24 cellular contexts compared by ENCODE assay signal in genomic region chr3:190004656-190005055, GRCh38.
DNase-seq lines count a peak whose midpoint lies in the region; ATAC-seq and TF ChIP-seq lines count a peak whose summit lies in the region.
"Had no signal": no experiment of that assay in that cellular context is flagged by ENCODE, and none has a peak within 500 bp of the region (broad histone marks: within the 10 kb centered on the region; RNA-seq: fewer than 3 reads in every experiment).

No MANE protein-coding gene starts in this region.

- no peak overlapping the region for H3K18ac ChIP-seq in mesenchymal stem cell (ENCODE audit: low read depth in 1 of 2, low read length in 2 of 2)

- no peaks in the 10 kb centered on the region for H3K9me3 Mint-ChIP-seq in CD4-positive, alpha-beta memory T cell
- H3K9me3 Mint-ChIP-seq: CD4-positive, CD25-positive, alpha-beta regulatory T cell; IgD-negative memory B cell had no signal

- H3K4me3 ChIP-seq in cardiac muscle cell = no peak overlapping the region
- no peak overlapping the region for H3K4me3 ChIP-seq in right cardiac atrium (ENCODE audit: low read length)
- no peak overlapping the region for H3K4me3 ChIP-seq in RWPE2 (ENCODE audit: severe bottlenecking)
- H3K4me3 ChIP-seq in mesenchymal stem cell (ENCODE audit: insufficient read depth in 1 of 2, low read depth in 1 of 2, low read length in 2 of 2) = no peak overlapping the region
- H3K4me3 ChIP-seq in prostate gland = no peak overlapping the region
- no peak overlapping the region for H3K4me3 ChIP-seq in CD4-positive, alpha-beta memory T cell (ENCODE audit: low read length in 2 of 2)
- H3K4me3 ChIP-seq: GM23248, HAP-1 had no signal

- H3K4me2 ChIP-seq in mesenchymal stem cell (ENCODE audit: low read length, poor library complexity, severe bottlenecking) = no peak overlapping the region
- H3K4me2 ChIP-seq: SK-N-SH had no signal

- H3K9me3 ChIP-seq in cardiac muscle cell (ENCODE audit: low read depth) (no peaks in the 10 kb centered on the region), right cardiac atrium (ENCODE audit: control insufficient read depth, low read length) (no peaks in the 10 kb centered on the region), RWPE2 (ENCODE audit: severe bottlenecking) (no peaks in the 10 kb centered on the region), mesenchymal stem cell (ENCODE audit: control insufficient read depth, low read length) (no peaks in the 10 kb centered on the region), prostate gland (no peaks in the 10 kb centered on the region)
- H3K9me3 ChIP-seq in CD4-positive, alpha-beta memory T cell (ENCODE audit: control insufficient read depth in 1 of 2, low read length in 2 of 2) = no peaks in the 10 kb centered on the region
- H3K9me3 ChIP-seq: HAP-1, SK-N-SH had no signal

- TF ChIP-seq POLR2A in prostate gland (IDR thresholded peaks at IDR 0.05) = no peak

- H3K27me3 ChIP-seq in cardiac muscle cell = no peaks in the 10 kb centered on the region
- H3K27me3 ChIP-seq in right cardiac atrium (ENCODE audit: control insufficient read depth, insufficient read depth) = no peaks in the 10 kb centered on the region
- H3K27me3 ChIP-seq in RWPE2 (ENCODE audit: insufficient read depth, poor library complexity, severe bottlenecking) = no peaks in the 10 kb centered on the region
- peaks cover 0 to 7% of the 10 kb centered on the region in 2 experiments for H3K27me3 ChIP-seq in mesenchymal stem cell (ENCODE audit: control insufficient read depth in 1 of 2, insufficient read depth in 1 of 2, low read length in 2 of 2)
- H3K27me3 ChIP-seq in prostate gland (replicated peaks; ENCODE audit: insufficient read depth) = no peaks in the 10 kb centered on the region
- H3K27me3 ChIP-seq in CD4-positive, alpha-beta memory T cell (ENCODE audit: insufficient read depth, low read length) = no peaks in the 10 kb centered on the region

- no peak overlapping the region for H3K9ac ChIP-seq in mesenchymal stem cell (ENCODE audit: low read length)
- H3K9ac ChIP-seq: GM23248, SK-N-SH had no signal

- no peak overlapping the region for H2BK120ac ChIP-seq in mesenchymal stem cell (ENCODE audit: low read depth, low read length)

- DNase-seq in cardiac muscle cell (ENCODE audit: low read depth in 1 of 2, low spot score in 1 of 2) = no peak
- no peak for DNase-seq in right cardiac atrium
- DNase-seq in RWPE2 (ENCODE audit: low spot score) = no peak
- DNase-seq in mesenchymal stem cell = no peak
- no peak for DNase-seq in prostate gland (ENCODE audit: low spot score)
- DNase-seq in NCI-H2227 treated with DMSO at 0.1 percent for 48 hours (lab: John Stamatoyannopoulos, UW) = no peak
- no peak for DNase-seq in CD4-positive, alpha-beta memory T cell
- DNase-seq: 8988T; CD4-positive, CD25-positive, alpha-beta regulatory T cell; COR-L47; DMS 273 treated with DMSO at 0.1 percent for 48 hours; DND-41; GM23248; MV-4-11; NCI-H1105 treated with DMSO at 0.1 percent for 48 hours; NCI-H2029 treated with DMSO at 0.1 percent for 48 hours; NCI-H2171 treated with DMSO at 0.1 percent for 48 hours; NCI-H446; NCI-H526; OCI-M1; SHP77 treated with DMSO at 0.1 percent for 48 hours; SK-N-SH had no signal

- no peak overlapping the region for H2AK5ac ChIP-seq in mesenchymal stem cell (ENCODE audit: low read length, severe bottlenecking)

- 80% methylated on average over 5 of the region's 5 CpGs for WGBS in right cardiac atrium
- WGBS in mesenchymal stem cell = 68% methylated on average over 2 of the region's 5 CpGs
- 85% methylated on average over 5 of the region's 5 CpGs for WGBS in prostate gland

- H3K79me1 ChIP-seq in mesenchymal stem cell (replicated peaks; ENCODE audit: low read length, poor library complexity, severe bottlenecking) = peaks cover 7% of the 10 kb centered on the region

- no peak overlapping the region for H2AFZ ChIP-seq in mesenchymal stem cell (ENCODE audit: low read depth, low read length)
- H2AFZ ChIP-seq: GM23248 had no signal

- no peak overlapping the region for H3K27ac Mint-ChIP-seq in CD4-positive, alpha-beta memory T cell
- H3K27ac Mint-ChIP-seq: IgD-negative memory B cell had no signal

- no peak overlapping the region for H4K8ac ChIP-seq in mesenchymal stem cell (ENCODE audit: low read length)

- TF ChIP-seq CTCF in cardiac muscle cell (IDR thresholded peaks at IDR 0.05; ENCODE audit: low read depth, low read length) (no peak), RWPE2 (IDR thresholded peaks at IDR 0.05; ENCODE audit: poor library complexity, severe bottlenecking) (no peak), prostate gland (IDR thresholded peaks at IDR 0.05) (no peak)

- no peak overlapping the region for H2BK5ac ChIP-seq in mesenchymal stem cell (ENCODE audit: low read depth, low read length, poor library complexity, severe bottlenecking)

- no peak overlapping the region for H2BK12ac ChIP-seq in mesenchymal stem cell (ENCODE audit: low read length in 2 of 2)

- H4K91ac ChIP-seq in mesenchymal stem cell (ENCODE audit: low read length) = no peak overlapping the region

- no peak for ATAC-seq in right cardiac atrium
- no peak for ATAC-seq in RWPE2 (ENCODE audit: low read depth)

- H3K4me1 Mint-ChIP-seq in CD4-positive, alpha-beta memory T cell = no peaks in the 10 kb centered on the region
- H3K4me1 Mint-ChIP-seq: CD4-positive, CD25-positive, alpha-beta regulatory T cell; IgD-negative memory B cell had no signal

- intact Hi-C loops in right cardiac atrium (cut with DNase I) (no loop called here), prostate gland (cut with DNase I) (no loop called here)
- intact Hi-C loops in CD4-positive, alpha-beta memory T cell (cut with micrococcal nuclease) = no loop called here

- POLR2A ChIA-PET in CD4-positive, alpha-beta memory T cell (lab: Charles Lee; ENCODE audit: partially characterized antibody) = no interaction called here

- H3K23ac ChIP-seq in mesenchymal stem cell (ENCODE audit: low read length in 2 of 2) = no peak overlapping the region

- H3K27me3 Mint-ChIP-seq in CD4-positive, alpha-beta memory T cell = peaks cover 4 to 8% of the 10 kb centered on the region in 2 donors

- no peak overlapping the region for H3K4ac ChIP-seq in mesenchymal stem cell (ENCODE audit: low read depth in 1 of 2, low read length in 2 of 2)

- peak overlapping the region; percentile 74 for H3K27ac ChIP-seq in cardiac muscle cell
- no peak overlapping the region for H3K27ac ChIP-seq in right cardiac atrium (ENCODE audit: low read length)
- peak overlapping the region; percentile 51 for H3K27ac ChIP-seq in RWPE2 (ENCODE audit: poor library complexity, severe bottlenecking)
- peak overlapping the region; percentile 69 for H3K27ac ChIP-seq in mesenchymal stem cell (ENCODE audit: low read length, poor library complexity, severe bottlenecking)
- no peak overlapping the region for H3K27ac ChIP-seq in prostate gland
- H3K27ac ChIP-seq in CD4-positive, alpha-beta memory T cell (ENCODE audit: low read depth, low read length) = no peak overlapping the region

- no peaks in the 10 kb centered on the region for H3K36me3 Mint-ChIP-seq in CD4-positive, alpha-beta memory T cell
- H3K36me3 Mint-ChIP-seq: CD4-positive, CD25-positive, alpha-beta regulatory T cell; IgD-negative memory B cell had no signal

- no peak overlapping the region for H3K4me3 Mint-ChIP-seq in CD4-positive, alpha-beta memory T cell
- H3K4me3 Mint-ChIP-seq: CD4-positive, CD25-positive, alpha-beta regulatory T cell; IgD-negative memory B cell had no signal

- CTCF ChIA-PET in CD4-positive, alpha-beta memory T cell (lab: Charles Lee; ENCODE audit: partially characterized antibody) = no interaction called here

- H3K14ac ChIP-seq in mesenchymal stem cell (ENCODE audit: low read length in 2 of 2) = no peak overlapping the region

- H3K36me3 ChIP-seq in cardiac muscle cell = no peaks in the 10 kb centered on the region
- H3K36me3 ChIP-seq in RWPE2 (ENCODE audit: low read depth) = no peaks in the 10 kb centered on the region
- H3K36me3 ChIP-seq in mesenchymal stem cell (ENCODE audit: control insufficient read depth in 1 of 2, insufficient read depth in 2 of 2, low read depth in 1 of 2, low read length in 2 of 2) = no peaks in the 10 kb centered on the region
- H3K36me3 ChIP-seq in prostate gland = no peaks in the 10 kb centered on the region
- H3K36me3 ChIP-seq in CD4-positive, alpha-beta memory T cell (ENCODE audit: insufficient read depth, low read length) = no peaks in the 10 kb centered on the region
- H3K36me3 ChIP-seq: HAP-1 had no signal

- H2BK15ac ChIP-seq in mesenchymal stem cell (ENCODE audit: low read depth, poor library complexity, severe bottlenecking) = no peak overlapping the region

- peaks cover 72% of the 10 kb centered on the region for H3K4me1 ChIP-seq in cardiac muscle cell (ENCODE audit: low read depth)
- H3K4me1 ChIP-seq in right cardiac atrium (ENCODE audit: control insufficient read depth, insufficient read depth, low read length) = peaks cover 3% of the 10 kb centered on the region
- peaks cover 29% of the 10 kb centered on the region for H3K4me1 ChIP-seq in RWPE2 (ENCODE audit: insufficient read depth, poor library complexity, severe bottlenecking)
- peaks cover 3% of the 10 kb centered on the region for H3K4me1 ChIP-seq in mesenchymal stem cell (ENCODE audit: control insufficient read depth, insufficient read depth, low read depth, low read length)
- no peaks in the 10 kb centered on the region for H3K4me1 ChIP-seq in prostate gland (replicated peaks)
- no peaks in the 10 kb centered on the region for H3K4me1 ChIP-seq in CD4-positive, alpha-beta memory T cell (ENCODE audit: insufficient read depth, low read length)
- H3K4me1 ChIP-seq: HAP-1 had no signal

Comparison
In these comparisons a context has a peak if more than half of its experiments do, and no peak if none do; other contexts are left out.
1. H3K27ac ChIP-seq: peak in cardiac muscle cell (single experiment), RWPE2 (single experiment) and mesenchymal stem cell (single experiment); none in right cardiac atrium (single experiment), prostate gland (0 of 2) and CD4-positive, alpha-beta memory T cell (single experiment).